In genomic region chr10:51763746-51764145, GRCh38 we compare ENCODE assay signal across 5 cellular contexts.
"Had no signal": no experiment of that assay in that cellular context is flagged by ENCODE, and none has a peak within 500 bp of the region (broad histone marks: within the 10 kb centered on the region; RNA-seq: fewer than 3 reads in every experiment).

No MANE protein-coding gene starts in this region.

- DNase-seq: H9, HCEC 1CT, IMR-90 had no signal

- ATAC-seq: GM23338, K562 had no signal
